8 cellular contexts compared by ENCODE assay signal in genomic region chr9:137454506-137455360, GRCh38. TPM values are rescaled to one million over a fixed set of nuclear protein-coding genes. Genes with fewer than 3 reads are reported as not detected.
A peak's percentile ranks its signal among the peaks of the same experiment; 100 is the strongest.
DNase-seq lines count a peak whose midpoint lies in the region; ATAC-seq and TF ChIP-seq lines count a peak whose summit lies in the region.

No MANE protein-coding gene starts in this region.

- peaks cover 0 to 10% of the 10 kb centered on the region in 2 donors for H3K4me1 ChIP-seq in lung (ENCODE audit: control insufficient read depth in 2 of 2, insufficient read depth in 2 of 2, low read length in 2 of 2)

- no peaks in the 10 kb centered on the region for H3K27me3 ChIP-seq in lung (ENCODE audit: control insufficient read depth, insufficient read depth)

- peak; percentile 63 for DNase-seq in activated effector memory CD4-positive, alpha-beta T cell treated with anti-CD3 and anti-CD28 coated beads, Interleukin-2, amount 50 U/mL, for 16 hours
- no peak for DNase-seq in activated effector memory CD4-positive, alpha-beta T cell treated with Interleukin-2 at 50 U/mL for 16 hours
- DNase-seq in dermis blood vessel endothelial cell (peak; percentile 39), lung (ENCODE audit: low spot score) (no peak), type B pancreatic cell (ENCODE audit: extremely low spot score, unreplicated experiment) (no peak), cortex of kidney (lab: John Stamatoyannopoulos, UW) (no peak), ecto neural progenitor cell (ENCODE audit: low spot score) (no peak)

- H3K9me3 ChIP-seq in lung (ENCODE audit: control insufficient read depth in 2 of 2, insufficient read depth in 1 of 2, low read length in 1 of 2), result no peaks in the 10 kb centered on the region

- peak overlapping the region; percentile 43 for H3K4me3 ChIP-seq in lung

- H3K4me3 Mint-ChIP-seq in type B pancreatic cell, result peak overlapping the region; percentile 74

- peaks cover 0 to 9% of the 10 kb centered on the region in 2 donors for H3K36me3 ChIP-seq in lung (ENCODE audit: control insufficient read depth in 2 of 2, insufficient read depth in 2 of 2, low read length in 2 of 2)

- no peak for ATAC-seq in lung (ENCODE audit: insufficient read depth, low FRiP score)
- no peak for ATAC-seq in GM21723 (IDR thresholded peaks at IDR 0.05; ENCODE audit: unreplicated experiment)

- peak overlapping the region in 1 of 2 donors; percentile 71 for H3K27ac ChIP-seq in lung (ENCODE audit: low read depth in 1 of 2, low read length in 1 of 2)

- no peaks in the 10 kb centered on the region for H3K4me1 Mint-ChIP-seq in type B pancreatic cell (ENCODE audit: unreplicated experiment)

- TF ChIP-seq CTCF in lung (IDR thresholded peaks at IDR 0.05; ENCODE audit: control extremely low read depth, extremely low read depth) (no peak), type B pancreatic cell (conservative IDR thresholded peaks at IDR 0.05) (no peak)

- H3K36me3 Mint-ChIP-seq in type B pancreatic cell, result no peaks in the 10 kb centered on the region

- no peaks in the 10 kb centered on the region for H3K9me3 Mint-ChIP-seq in type B pancreatic cell

- H3K27ac Mint-ChIP-seq in type B pancreatic cell, result peak overlapping the region; percentile 59

- WGBS in lung, 2 donors, result 59 to 68% methylated on average over 33 of the region's 33 CpGs

- no peaks in the 10 kb centered on the region for H3K27me3 Mint-ChIP-seq in type B pancreatic cell

RNA-seq across cellular contexts. Expression of gene NSMF, which starts 4.4 kb away (rescaled TPM):
- total RNA-seq in dermis blood vessel endothelial cell, result 32.7 and 32.8 TPM in 2 replicates
- 10 to 100 TPM; 13.8 to 34.1 TPM for total RNA-seq in lung
- 10 to 100 TPM; 26.1 to 39.8 TPM for polyA plus RNA-seq in lung
- total RNA-seq in type B pancreatic cell (ENCODE audit: low replicate concordance), result 51.2 and 67.8 TPM in 2 replicates

RNA-seq across cellular contexts. Expression of gene ENTPD8, which starts 13.6 kb away (rescaled TPM):
- total RNA-seq in dermis blood vessel endothelial cell (0.23 and 0.34 TPM in 2 replicates), lung (under 1 TPM; 0.14 to 0.28 TPM), type B pancreatic cell (ENCODE audit: low replicate concordance) (2.1 and 3.5 TPM in 2 replicates)
- polyA plus RNA-seq in lung, result under 1 TPM; 0.08 to 0.45 TPM

RNA-seq across cellular contexts. Expression of gene NOXA1, which starts 31.5 kb away (rescaled TPM):
- 1.5 and 2.6 TPM in 2 replicates for total RNA-seq in dermis blood vessel endothelial cell
- 10 to 100 TPM in 1 of 2 donors, 1 to 10 TPM in 1; 3.1 to 10.1 TPM for total RNA-seq in lung
- 10 to 100 TPM in 1 of 2 donors, 1 to 10 TPM in 1; 2.1 to 11.7 TPM for polyA plus RNA-seq in lung
- total RNA-seq in type B pancreatic cell (ENCODE audit: low replicate concordance), result 6.4 and 14.3 TPM in 2 replicates

RNA-seq across cellular contexts. Expression of gene EXD3, which starts 31.8 kb away (rescaled TPM):
- total RNA-seq in dermis blood vessel endothelial cell (32.9 and 43.1 TPM in 2 replicates), lung (10 to 100 TPM; 17.5 to 21.5 TPM), type B pancreatic cell (ENCODE audit: low replicate concordance) (15.5 and 19.5 TPM in 2 replicates)
- polyA plus RNA-seq in lung, result 10 to 100 TPM in 1 of 2 donors, 1 to 10 TPM in 1; 8.6 to 30.5 TPM

Comparison
In these comparisons a context has a peak if more than half of its experiments do, and no peak if none do; other contexts are left out.
1. DNase-seq: peak in activated effector memory CD4-positive, alpha-beta T cell treated with anti-CD3 and anti-CD28 coated beads, Interleukin-2, amount 50 U/mL, for 16 hours (single experiment) and dermis blood vessel endothelial cell (single experiment); none in activated effector memory CD4-positive, alpha-beta T cell treated with Interleukin-2 at 50 U/mL for 16 hours (single experiment), lung (single experiment), type B pancreatic cell (single experiment), cortex of kidney (single experiment) and ecto neural progenitor cell (single experiment).